ENCODE assay signal across 27 cellular contexts in genomic region chr10:16689227-16689626, GRCh38.
"Had no signal": no experiment of that assay in that cellular context is flagged by ENCODE, and none has a peak within 500 bp of the region (broad histone marks: within the 10 kb centered on the region; RNA-seq: fewer than 3 reads in every experiment).

No MANE protein-coding gene starts in this region.

- H3K9ac ChIP-seq: SK-N-SH had no signal

- H3K27me3 Mint-ChIP-seq: activated CD4-positive, alpha-beta memory T cell treated with anti-CD3 and anti-CD28 coated beads for 36 hours; activated CD4-positive, alpha-beta T cell treated with anti-CD3 and anti-CD28 coated beads, Interleukin-2, amount 10 ng/mL, durations not matched to agents 7 days and 5 days; activated naive CD8-positive, alpha-beta T cell; activated T-helper 17 cell treated with anti-CD3 and anti-CD28 coated beads, Interleukin-2, amount 50 U/mL, for 72 hours had no signal

- H3K27ac ChIP-seq: breast epithelium, Peyer's patch, RWPE1, SJCRH30, VCaP had no signal

- H3K36me3 ChIP-seq: breast epithelium, SJCRH30 had no signal

- H3K9me3 Mint-ChIP-seq: activated CD4-positive, alpha-beta memory T cell treated with anti-CD3 and anti-CD28 coated beads for 36 hours; activated CD4-positive, alpha-beta T cell treated with anti-CD3 and anti-CD28 coated beads, Interleukin-2, amount 10 ng/mL, durations not matched to agents 7 days and 5 days; activated naive CD4-positive, alpha-beta T cell treated with anti-CD3 and anti-CD28 coated beads for 36 hours; activated T-cell treated with anti-CD3 and anti-CD28 coated beads, Interleukin-2, amount 50 U/mL, for 4 hours; activated T-helper 17 cell treated with anti-CD3 and anti-CD28 coated beads, Interleukin-2, amount 50 U/mL, for 72 hours had no signal

- DNase-seq: activated CD4-positive, alpha-beta memory T cell treated with anti-CD3 and anti-CD28 coated beads for 36 hours; activated CD4-positive, alpha-beta T cell treated with anti-CD3 and anti-CD28 coated beads, Interleukin-2, amount 10 ng/mL, durations not matched to agents 7 days and 5 days; activated CD4-positive, CD25-positive, alpha-beta regulatory T cell; activated CD8-positive, alpha-beta memory T cell treated with anti-CD3 and anti-CD28 coated beads for 24 hours; activated gamma-delta T cell; activated naive CD4-positive, alpha-beta T cell treated with anti-CD3 and anti-CD28 coated beads for 36 hours; activated T-cell treated with anti-CD3 and anti-CD28 coated beads, Interleukin-2, amount 50 U/mL, for 4 hours; caudate nucleus; Karpas-422; NCI-H146; NCI-H187 treated with DMSO at 0.1 percent for 48 hours; NCI-H2171 treated with DMSO at 0.1 percent for 48 hours; NCI-H345; NCI-H510A; NCI-H526 treated with DMSO at 0.1 percent for 48 hours; NCI-H82; OCI-M1; Peyer's patch; Right ventricle myocardium superior; SJCRH30; SK-N-SH; T-helper 1 cell had no signal

- H3K4me1 Mint-ChIP-seq: activated CD4-positive, alpha-beta T cell treated with anti-CD3 and anti-CD28 coated beads, Interleukin-2, amount 10 ng/mL, durations not matched to agents 7 days and 5 days; activated T-helper 17 cell treated with anti-CD3 and anti-CD28 coated beads, Interleukin-2, amount 50 U/mL, for 72 hours had no signal

- H3K9me3 ChIP-seq: breast epithelium, Peyer's patch, SJCRH30, SK-N-SH had no signal

- H3K27ac Mint-ChIP-seq: activated CD4-positive, alpha-beta memory T cell treated with anti-CD3 and anti-CD28 coated beads for 36 hours; activated CD4-positive, alpha-beta T cell treated with anti-CD3 and anti-CD28 coated beads, Interleukin-2, amount 10 ng/mL, durations not matched to agents 7 days and 5 days; activated naive CD4-positive, alpha-beta T cell treated with anti-CD3 and anti-CD28 coated beads for 36 hours; activated naive CD8-positive, alpha-beta T cell; activated T-helper 17 cell treated with anti-CD3 and anti-CD28 coated beads, Interleukin-2, amount 50 U/mL, for 72 hours had no signal

- H3K4me3 ChIP-seq: breast epithelium, Peyer's patch, SJCRH30 had no signal

- H3K4me1 ChIP-seq: breast epithelium, Peyer's patch, SJCRH30 had no signal

- H3K4me2 ChIP-seq: SK-N-SH had no signal

- H3K27me3 ChIP-seq: breast epithelium, Peyer's patch, SJCRH30 had no signal

- H3K4me3 Mint-ChIP-seq: activated CD4-positive, alpha-beta memory T cell treated with anti-CD3 and anti-CD28 coated beads for 36 hours; activated CD4-positive, alpha-beta T cell treated with anti-CD3 and anti-CD28 coated beads, Interleukin-2, amount 10 ng/mL, durations not matched to agents 7 days and 5 days; activated naive CD4-positive, alpha-beta T cell treated with anti-CD3 and anti-CD28 coated beads for 36 hours; activated naive CD8-positive, alpha-beta T cell; activated T-cell treated with anti-CD3 and anti-CD28 coated beads, Interleukin-2, amount 50 U/mL, for 4 hours; activated T-helper 17 cell treated with anti-CD3 and anti-CD28 coated beads, Interleukin-2, amount 50 U/mL, for 72 hours had no signal
